Comparison of ENCODE assay signal across 22 cellular contexts in the genomic region with DNA sequence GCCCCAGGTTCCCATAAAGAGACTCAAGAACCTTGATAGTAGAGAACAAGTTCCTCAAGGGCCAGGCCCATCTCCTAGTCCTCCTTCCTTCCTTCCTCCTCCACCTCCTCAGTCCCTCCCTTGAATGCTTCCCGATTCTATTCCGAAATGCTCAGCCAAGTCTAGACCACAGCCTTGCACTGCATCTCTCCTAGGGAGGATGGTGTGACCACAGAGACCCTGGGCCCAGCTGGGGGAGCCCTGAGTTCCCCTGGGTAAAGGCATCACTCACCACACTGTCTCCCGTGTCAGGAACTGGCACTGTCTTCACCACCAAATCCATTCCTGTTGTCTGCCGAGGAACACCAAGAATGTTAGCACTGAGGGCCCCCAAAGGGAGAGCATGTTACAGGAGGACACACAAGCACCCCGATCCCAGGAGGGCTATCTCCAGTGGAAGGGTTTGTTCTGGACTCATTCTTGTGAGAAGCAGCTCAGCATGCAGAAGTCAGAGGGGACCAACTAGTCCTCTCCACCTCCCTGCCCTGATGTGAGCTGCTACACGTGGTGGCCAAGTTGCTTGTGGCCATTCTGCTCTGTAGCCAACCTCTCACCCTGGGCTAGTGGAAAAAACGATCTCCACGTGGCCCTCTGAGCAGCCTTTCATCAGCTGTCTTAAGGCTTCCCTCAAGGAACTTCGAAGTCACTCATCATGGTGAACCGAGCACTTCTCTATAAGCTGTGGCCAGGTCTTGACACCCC. TPM values are rescaled to one million over a fixed set of nuclear protein-coding genes. Genes with fewer than 3 reads are reported as not detected.
DNase-seq lines count a peak whose midpoint lies in the region; ATAC-seq and TF ChIP-seq lines count a peak whose summit lies in the region.
"Had no signal": no experiment of that assay in that cellular context is flagged by ENCODE, and none has a peak within 500 bp of the region (broad histone marks: within the 10 kb centered on the region; RNA-seq: fewer than 3 reads in every experiment).

No MANE protein-coding gene starts in this region.

- no peaks in the 10 kb centered on the region for H3K27me3 ChIP-seq in BLaER1
- no peaks in the 10 kb centered on the region for H3K27me3 ChIP-seq in BLaER1 treated with 17β-estradiol and CSF1 and Interleukin-3, amounts not matched to agents 10 nM and 100 nM
- no peaks in the 10 kb centered on the region for H3K27me3 ChIP-seq in neural progenitor cell
- H3K27me3 ChIP-seq: Peyer's patch had no signal

- H3K9me3 ChIP-seq in BLaER1 (peaks cover 16% of the 10 kb centered on the region), neural progenitor cell (ENCODE audit: low read depth) (no peaks in the 10 kb centered on the region)
- H3K9me3 ChIP-seq in BLaER1 treated with 17β-estradiol and CSF1 and Interleukin-3, amounts not matched to agents 10 nM and 100 nM (replicated peaks in 1 of 11) = peaks cover 0 to 18% (median 14%) of the 10 kb centered on the region in 11 experiments; a peak in 16 of 22 replicates
- H3K9me3 ChIP-seq: Peyer's patch had no signal

- H3K4me1 Mint-ChIP-seq in chondrocyte (ENCODE audit: low read depth) (peaks cover 9% of the 10 kb centered on the region), neural progenitor cell (peaks cover 18% of the 10 kb centered on the region)

- H3K79me2 ChIP-seq in neural progenitor cell (ENCODE audit: low read depth) = no peaks in the 10 kb centered on the region

- H3K27ac ChIP-seq in BLaER1 = peak overlapping the region; percentile 51; the same call in 1 of the 2 replicates
- peak overlapping the region in 7 of 11 experiments; percentile 30 to 73 (median 66); a peak in 14 of 22 replicates for H3K27ac ChIP-seq in BLaER1 treated with 17β-estradiol and CSF1 and Interleukin-3, amounts not matched to agents 10 nM and 100 nM
- H3K27ac ChIP-seq in neural progenitor cell = no peak overlapping the region
- H3K27ac ChIP-seq: GM23248, Peyer's patch had no signal

- no peak overlapping the region for H3K9ac ChIP-seq in BLaER1
- peak overlapping the region in 6 of 11 experiments; percentile 6 to 57 (median 41); a peak in 9 of 22 replicates for H3K9ac ChIP-seq in BLaER1 treated with 17β-estradiol and CSF1 and Interleukin-3, amounts not matched to agents 10 nM and 100 nM
- no peak overlapping the region for H3K9ac ChIP-seq in neural progenitor cell
- H3K9ac ChIP-seq: GM23248 had no signal

- ATAC-seq in GM18520 (IDR thresholded peaks at IDR 0.05; ENCODE audit: unreplicated experiment) = no peak
- ATAC-seq: K562 had no signal

- H3K4me3 ChIP-seq in BLaER1 = no peak overlapping the region
- H3K4me3 ChIP-seq in BLaER1 treated with 17β-estradiol and CSF1 and Interleukin-3, amounts not matched to agents 10 nM and 100 nM = 0 out of 20 replicates have a peak overlapping the region, but pooled peaks of 3 of the 10 experiments have one; percentile 8 to 30 (median 12)
- no peak overlapping the region for H3K4me3 ChIP-seq in neural progenitor cell
- H3K4me3 ChIP-seq: GM23248, K562, Peyer's patch had no signal

- DNase-seq in chondrocyte (ENCODE audit: low spot score) (peak; percentile 34), neural progenitor cell (ENCODE audit: low spot score) (no peak), kidney tubule cell (ENCODE audit: low spot score) (no peak), HT-29 (ENCODE audit: low spot score) (no peak)
- DNase-seq: ACHN, AML-193, COR-L47, DMS153, GF-D8, GM23248, HCEC 1CT, NCI-H1105 treated with DMSO at 0.1 percent for 48 hours, NCI-H1694, NCI-H2081 treated with DMSO at 0.1 percent for 48 hours, NCI-H446 treated with DMSO at 0.1 percent for 48 hours, NCI-H69, Right ventricle myocardium superior had no signal

- H4K20me1 ChIP-seq in BLaER1 (0 out of 2 replicates have a peak, but pooled peaks cover 9% of the 10 kb centered on the region), neural progenitor cell (ENCODE audit: low read depth) (no peaks in the 10 kb centered on the region)
- peaks cover 0 to 7% (median 0%) of the 10 kb centered on the region in 11 experiments; a peak in 2 of 22 replicates for H4K20me1 ChIP-seq in BLaER1 treated with 17β-estradiol and CSF1 and Interleukin-3, amounts not matched to agents 10 nM and 100 nM

- no peaks in the 10 kb centered on the region for H3K27me3 Mint-ChIP-seq in chondrocyte (ENCODE audit: low read depth)
- peaks cover 4% of the 10 kb centered on the region for H3K27me3 Mint-ChIP-seq in neural progenitor cell (ENCODE audit: insufficient read depth, low read depth)

- no peak overlapping the region for H2AFZ ChIP-seq in neural progenitor cell (replicated peaks)
- H2AFZ ChIP-seq: GM23248 had no signal

- H3K9me3 Mint-ChIP-seq in chondrocyte (ENCODE audit: low read depth) (no peaks in the 10 kb centered on the region), neural progenitor cell (no peaks in the 10 kb centered on the region)

- H3K4me1 ChIP-seq in BLaER1 (peaks cover 71% of the 10 kb centered on the region), neural progenitor cell (no peaks in the 10 kb centered on the region)
- H3K4me1 ChIP-seq in BLaER1 treated with 17β-estradiol and CSF1 and Interleukin-3, amounts not matched to agents 10 nM and 100 nM = peaks cover 57 to 72% (median 70%) of the 10 kb centered on the region in 10 experiments

- H3K27ac Mint-ChIP-seq in chondrocyte (ENCODE audit: unreplicated experiment) = no peak overlapping the region
- peak overlapping the region; percentile 76 for H3K27ac Mint-ChIP-seq in neural progenitor cell

- no peaks in the 10 kb centered on the region for H3F3A ChIP-seq in neural progenitor cell (ENCODE audit: low read depth)

- peaks cover 37% of the 10 kb centered on the region for H3K36me3 ChIP-seq in BLaER1
- H3K36me3 ChIP-seq in BLaER1 treated with 17β-estradiol and CSF1 and Interleukin-3, amounts not matched to agents 10 nM and 100 nM = peaks cover 8 to 38% (median 19%) of the 10 kb centered on the region in 11 experiments; a peak in 21 of 22 replicates
- no peaks in the 10 kb centered on the region for H3K36me3 ChIP-seq in neural progenitor cell

- H3K36me3 Mint-ChIP-seq in chondrocyte (ENCODE audit: low read depth) = peaks cover 8% of the 10 kb centered on the region
- H3K36me3 Mint-ChIP-seq in neural progenitor cell = peaks cover 12% of the 10 kb centered on the region

- H3K4me3 Mint-ChIP-seq in chondrocyte (ENCODE audit: unreplicated experiment) (no peak overlapping the region), neural progenitor cell (no peak overlapping the region)

- H3K4me2 ChIP-seq in BLaER1 (peak overlapping the region; percentile 94), neural progenitor cell (no peak overlapping the region)
- H3K4me2 ChIP-seq in BLaER1 treated with 17β-estradiol and CSF1 and Interleukin-3, amounts not matched to agents 10 nM and 100 nM = peak overlapping the region; percentile 65 to 93 (median 82)

- TF ChIP-seq CTCF in chondrocyte (IDR thresholded peaks at IDR 0.05) (no peak), neural progenitor cell (IDR thresholded peaks at IDR 0.05) (no peak)

RNA-seq across cellular contexts. Expression of a gene that starts 8.7 kb away (rescaled TPM):
- total RNA-seq in chondrocyte (23.0 to 31.4 TPM (median 24.4 TPM) in 3 replicates), neural progenitor cell (ENCODE audit: low replicate concordance) (31.7 and 37.1 TPM in 2 replicates)
- 6.1 and 9.0 TPM in 2 replicates for total RNA-seq in HT-29 (2014; rRNA removed; shearing (Covaris generic))

RNA-seq across cellular contexts. Expression of a gene that starts 49.6 kb away (rescaled TPM):
- not detected in 3 replicates for total RNA-seq in chondrocyte
- not detected in 2 replicates for total RNA-seq in neural progenitor cell (ENCODE audit: low replicate concordance)
- not detected in 2 replicates for total RNA-seq in HT-29 (2014; rRNA removed; shearing (Covaris generic))
- total RNA-seq: GM23248, K562, Peyer's patch, Right ventricle myocardium superior had no signal

Comparison
In these comparisons a context has a peak if more than half of its experiments do, and no peak if none do; other contexts are left out.
1. H3K9ac ChIP-seq: peak in BLaER1 treated with 17β-estradiol and CSF1 and Interleukin-3, amounts not matched to agents 10 nM and 100 nM (6 of 11); none in BLaER1 (single experiment) and neural progenitor cell (single experiment).